10 cellular contexts compared by ENCODE assay signal in the genomic region with DNA sequence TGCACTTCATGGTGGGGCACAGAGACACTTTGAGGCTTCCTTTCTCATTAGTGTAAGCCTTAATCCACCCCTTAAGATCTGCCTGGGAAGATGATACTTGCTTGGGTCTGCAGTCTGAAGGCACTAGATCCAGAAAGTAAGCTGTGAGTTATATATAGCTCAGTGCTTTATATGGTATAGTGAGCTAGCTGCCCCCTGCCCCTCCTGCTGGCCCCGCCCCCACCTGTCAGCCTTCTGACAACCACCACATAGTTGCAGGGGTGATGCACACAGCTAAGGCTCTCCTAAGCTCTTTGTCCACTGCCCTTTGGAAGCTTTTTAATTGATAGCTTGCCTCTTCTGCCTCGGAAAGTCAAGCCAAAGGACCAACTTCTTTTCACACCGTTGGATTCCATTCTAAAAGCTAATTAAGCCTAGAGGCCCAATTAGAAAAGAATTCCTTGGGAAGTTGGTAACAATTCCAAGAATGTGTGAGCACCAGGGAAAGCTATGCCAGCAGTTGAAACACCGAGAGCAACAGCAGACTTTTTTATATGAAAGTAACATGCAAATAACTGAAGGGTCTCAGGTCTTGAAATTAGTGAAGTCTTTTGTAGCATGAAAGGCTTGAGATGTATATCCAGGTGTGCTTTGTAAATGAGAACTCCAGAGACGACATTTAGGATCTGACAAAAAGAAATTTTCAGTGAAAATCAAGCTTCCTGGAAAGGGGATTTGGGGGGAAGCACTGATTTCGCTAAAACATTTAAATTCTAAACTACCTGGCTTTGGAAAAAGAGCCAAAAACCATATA. TPM values are rescaled to one million over a fixed set of nuclear protein-coding genes. Genes with fewer than 3 reads are reported as not detected.
A peak's percentile ranks its signal among the peaks of the same experiment; 100 is the strongest.
DNase-seq lines count a peak whose midpoint lies in the region; ATAC-seq and TF ChIP-seq lines count a peak whose summit lies in the region.
"Had no signal": no experiment of that assay in that cellular context is flagged by ENCODE, and none has a peak within 500 bp of the region (broad histone marks: within the 10 kb centered on the region; RNA-seq: fewer than 3 reads in every experiment).

No MANE protein-coding gene starts in this region.

- H4K91ac ChIP-seq in neuronal stem cell (ENCODE audit: low read depth, low read length, poor library complexity): no peak overlapping the region

- no peak overlapping the region for H2BK12ac ChIP-seq in neuronal stem cell (ENCODE audit: low read length)

- H3K18ac ChIP-seq in neuronal stem cell (ENCODE audit: low read length): no peak overlapping the region

- intact Hi-C loops in activated CD4-positive, alpha-beta memory T cell treated with anti-CD3 and anti-CD28 coated beads for 36 hours (cut with micrococcal nuclease): loop anchor here (10.0 kb wide), 1 partner anchor 230 kb away; a partner anchor contains a TSS

- no peaks in the 10 kb centered on the region for H3K9me3 Mint-ChIP-seq in CD8-positive, alpha-beta memory T cell
- H3K9me3 Mint-ChIP-seq in glutamatergic neuron (ENCODE audit: unreplicated experiment): peaks cover 5% of the 10 kb centered on the region
- no peaks in the 10 kb centered on the region for H3K9me3 Mint-ChIP-seq in activated CD4-positive, alpha-beta memory T cell treated with anti-CD3 and anti-CD28 coated beads for 36 hours

- H3K4me1 Mint-ChIP-seq in CD8-positive, alpha-beta memory T cell: peaks cover 23 to 43% (median 29%) of the 10 kb centered on the region in 3 donors
- peaks cover 18% of the 10 kb centered on the region for H3K4me1 Mint-ChIP-seq in glutamatergic neuron (ENCODE audit: low read depth, unreplicated experiment)
- peaks cover 16% of the 10 kb centered on the region for H3K4me1 Mint-ChIP-seq in activated CD4-positive, alpha-beta memory T cell treated with anti-CD3 and anti-CD28 coated beads for 36 hours (ENCODE audit: low read depth)

- no peaks in the 10 kb centered on the region for H3K36me3 ChIP-seq in CD8-positive, alpha-beta memory T cell (ENCODE audit: insufficient read depth, low read length)
- no peaks in the 10 kb centered on the region for H3K36me3 ChIP-seq in SK-N-MC (ENCODE audit: insufficient read depth, low read length)
- H3K36me3 ChIP-seq in neuronal stem cell (replicated peaks in 1 of 2; ENCODE audit: control insufficient read depth in 2 of 2, insufficient read depth in 2 of 2, low read length in 2 of 2): peaks cover 19 to 40% of the 10 kb centered on the region in 2 donors

- no peak overlapping the region for H4K8ac ChIP-seq in neuronal stem cell (ENCODE audit: low read depth, low read length)

- peaks cover 52 to 61% of the 10 kb centered on the region in 2 donors for H3K27me3 Mint-ChIP-seq in CD8-positive, alpha-beta memory T cell
- H3K27me3 Mint-ChIP-seq in glutamatergic neuron (ENCODE audit: unreplicated experiment): peaks cover 24% of the 10 kb centered on the region
- peaks cover 47% of the 10 kb centered on the region for H3K27me3 Mint-ChIP-seq in activated CD4-positive, alpha-beta memory T cell treated with anti-CD3 and anti-CD28 coated beads for 36 hours

- H3K9ac ChIP-seq in SK-N-MC (ENCODE audit: insufficient read length): no peak overlapping the region
- H3K9ac ChIP-seq in neuronal stem cell (ENCODE audit: low read depth, low read length, poor library complexity): no peak overlapping the region

- no peak overlapping the region for H3K4me3 ChIP-seq in CD8-positive, alpha-beta memory T cell (ENCODE audit: low read length)
- H3K4me3 ChIP-seq in SK-N-MC: peak overlapping the region; percentile 39
- H3K4me3 ChIP-seq in neuronal stem cell (ENCODE audit: low read length in 2 of 2): peak overlapping the region; percentile 69 to 98

- H2BK5ac ChIP-seq in neuronal stem cell (ENCODE audit: low read length): no peak overlapping the region

- H2BK15ac ChIP-seq in neuronal stem cell (ENCODE audit: low read length): no peak overlapping the region

- no peak for TF ChIP-seq CTCF in glutamatergic neuron (IDR thresholded peaks at IDR 0.05; ENCODE audit: partially characterized antibody, unreplicated experiment)

- H2AK5ac ChIP-seq in neuronal stem cell (ENCODE audit: low read depth, low read length): no peak overlapping the region

- no peak overlapping the region for H3K4ac ChIP-seq in neuronal stem cell (ENCODE audit: low read length)

- peak overlapping the region; percentile 55 for H3K4me2 ChIP-seq in neuronal stem cell (ENCODE audit: insufficient read depth, low read length, poor library complexity, severe bottlenecking)

- no peak for ATAC-seq in HG02973 (IDR thresholded peaks at IDR 0.05; ENCODE audit: unreplicated experiment)
- no peak for ATAC-seq in HG03460 (IDR thresholded peaks at IDR 0.05; ENCODE audit: unreplicated experiment)
- ATAC-seq: activated CD8-positive, alpha-beta T cell treated with anti-CD3 and anti-CD28 coated beads, Interleukin-2, amount 10 ng/mL, durations not matched to agents 7 days and 5 days had no signal

- peak overlapping the region in 4 of 7 donors; percentile 52 to 98 (median 63) for H3K4me3 Mint-ChIP-seq in CD8-positive, alpha-beta memory T cell
- peak overlapping the region; percentile 89 for H3K4me3 Mint-ChIP-seq in glutamatergic neuron (ENCODE audit: unreplicated experiment)
- no peak overlapping the region for H3K4me3 Mint-ChIP-seq in activated CD4-positive, alpha-beta memory T cell treated with anti-CD3 and anti-CD28 coated beads for 36 hours
- H3K4me3 Mint-ChIP-seq: activated CD8-positive, alpha-beta T cell treated with anti-CD3 and anti-CD28 coated beads, Interleukin-2, amount 10 ng/mL, durations not matched to agents 7 days and 5 days had no signal

- no peak overlapping the region for H3K23ac ChIP-seq in neuronal stem cell (ENCODE audit: low read depth, low read length, poor library complexity)

- POLR2A ChIA-PET in CD8-positive, alpha-beta memory T cell (lab: Charles Lee): interaction anchor here (0.6 kb wide), 1 partner anchor 94 kb away, joined by 3 read pairs; no protein-coding TSS in a partner anchor
- POLR2A ChIA-PET in activated CD4-positive, alpha-beta memory T cell treated with anti-CD3 and anti-CD28 coated beads for 36 hours (lab: Charles Lee): no interaction called here

- H3K36me3 Mint-ChIP-seq in CD8-positive, alpha-beta memory T cell: peaks cover 0 to 4% (median 0%) of the 10 kb centered on the region in 3 donors
- no peaks in the 10 kb centered on the region for H3K36me3 Mint-ChIP-seq in glutamatergic neuron (ENCODE audit: unreplicated experiment)
- H3K36me3 Mint-ChIP-seq in activated CD4-positive, alpha-beta memory T cell treated with anti-CD3 and anti-CD28 coated beads for 36 hours: no peaks in the 10 kb centered on the region

- no peak overlapping the region for H3K14ac ChIP-seq in neuronal stem cell (ENCODE audit: low read length)

- H3K4me1 ChIP-seq in CD8-positive, alpha-beta memory T cell (ENCODE audit: insufficient read depth, low read length): peaks cover 17% of the 10 kb centered on the region
- H3K4me1 ChIP-seq in neuronal stem cell (ENCODE audit: control insufficient read depth in 2 of 2, insufficient read depth in 1 of 2, low read depth in 1 of 2, low read length in 2 of 2): peaks cover 13 to 25% of the 10 kb centered on the region in 2 donors

- peak overlapping the region in 1 of 8 donors; percentile 25 for H3K27ac Mint-ChIP-seq in CD8-positive, alpha-beta memory T cell
- H3K27ac Mint-ChIP-seq in glutamatergic neuron (ENCODE audit: unreplicated experiment): no peak overlapping the region
- no peak overlapping the region for H3K27ac Mint-ChIP-seq in activated CD4-positive, alpha-beta memory T cell treated with anti-CD3 and anti-CD28 coated beads for 36 hours
- H3K27ac Mint-ChIP-seq: activated CD8-positive, alpha-beta T cell treated with anti-CD3 and anti-CD28 coated beads, Interleukin-2, amount 10 ng/mL, durations not matched to agents 7 days and 5 days had no signal

- H2AFZ ChIP-seq in neuronal stem cell (ENCODE audit: low read length): no peak overlapping the region

- H3K27me3 ChIP-seq in CD8-positive, alpha-beta memory T cell (ENCODE audit: insufficient read depth, low read length, poor library complexity, severe bottlenecking): peaks cover 55% of the 10 kb centered on the region
- H3K27me3 ChIP-seq in neuronal stem cell (ENCODE audit: control insufficient read depth in 3 of 3, insufficient read depth in 3 of 3, low read depth in 1 of 3, low read length in 3 of 3): peaks cover 0 to 20% (median 0%) of the 10 kb centered on the region in 3 experiments

- CTCF ChIA-PET in CD8-positive, alpha-beta memory T cell (lab: Charles Lee): interaction anchor here (1.1 to 5.4 kb wide), 2 partner anchors 48 to 358 kb away, joined by 3 to 73 read pairs; no protein-coding TSS in a partner anchor
- CTCF ChIA-PET in activated CD4-positive, alpha-beta memory T cell treated with anti-CD3 and anti-CD28 coated beads for 36 hours (lab: Charles Lee): interaction anchor here (4.0 to 7.9 kb wide), 2 partner anchors 16 to 46 kb away, joined by 58 to 154 read pairs; no protein-coding TSS in a partner anchor

- no peaks in the 10 kb centered on the region for H3K9me3 ChIP-seq in CD8-positive, alpha-beta memory T cell (ENCODE audit: low read length)
- H3K9me3 ChIP-seq in SK-N-MC (ENCODE audit: low read depth, low read length) (no peaks in the 10 kb centered on the region), neuronal stem cell (replicated peaks in 1 of 2; ENCODE audit: control insufficient read depth in 2 of 2, insufficient read depth in 1 of 2, low read depth in 1 of 2, low read length in 2 of 2) (peaks cover 0 to 1% of the 10 kb centered on the region in 2 donors)

- DNase-seq in CD8-positive, alpha-beta memory T cell: no peak
- no peak for DNase-seq in SK-N-MC (ENCODE audit: low read depth, low spot score)
- no peak for DNase-seq in glutamatergic neuron
- DNase-seq in neuronal stem cell (ENCODE audit: low spot score): peak; percentile 92
- no peak for DNase-seq in DMS53 (lab: John Stamatoyannopoulos, UW)
- DNase-seq in activated CD4-positive, alpha-beta memory T cell treated with anti-CD3 and anti-CD28 coated beads for 36 hours: no peak
- DNase-seq: activated CD8-positive, alpha-beta T cell treated with anti-CD3 and anti-CD28 coated beads, Interleukin-2, amount 10 ng/mL, durations not matched to agents 7 days and 5 days; NCI-H2029 had no signal

- H3K79me1 ChIP-seq in neuronal stem cell (ENCODE audit: low read depth, low read length): peaks cover 9% of the 10 kb centered on the region

- no peak overlapping the region for H3K27ac ChIP-seq in CD8-positive, alpha-beta memory T cell (ENCODE audit: low read depth, low read length)
- H3K27ac ChIP-seq in SK-N-MC: peak overlapping the region; percentile 70
- H3K27ac ChIP-seq in neuronal stem cell (replicated peaks; ENCODE audit: low read length): peak overlapping the region; percentile 98

- WGBS in neuronal stem cell (ENCODE audit: extremely low coverage in 2 of 2, insufficient read length in 2 of 2, insufficient replicate concordance in 1 of 2), 2 donors: no CpG with 5 or more reads among the region's 6 CpGs

- no peak overlapping the region for H2BK120ac ChIP-seq in neuronal stem cell (ENCODE audit: low read depth, low read length)

RNA-seq across cellular contexts. Expression of a gene that starts 2.3 kb away (rescaled TPM):
- 1 to 10 TPM; 9.4 to 9.9 TPM for total RNA-seq in CD8-positive, alpha-beta memory T cell
- polyA plus RNA-seq in CD8-positive, alpha-beta memory T cell: 8.3 TPM
- total RNA-seq in glutamatergic neuron (ENCODE audit: unreplicated experiment): 255 TPM
- 1,430 TPM for polyA plus RNA-seq in neuronal stem cell (2013, experiment 1 of 2)
- polyA plus RNA-seq in neuronal stem cell (2013, experiment 2 of 2): 1,425 TPM
- 10 to 100 TPM; 10.8 to 11.4 TPM for total RNA-seq in activated CD4-positive, alpha-beta memory T cell treated with anti-CD3 and anti-CD28 coated beads for 36 hours

Comparison
In these comparisons a context has a peak if more than half of its experiments do, and no peak if none do; other contexts are left out.
1. RNA of a gene that starts 2.3 kb away (total RNA-seq): 255 TPM in glutamatergic neuron (single experiment); 10.8 to 11.4 TPM in activated CD4-positive, alpha-beta memory T cell treated with anti-CD3 and anti-CD28 coated beads for 36 hours and 9.4 to 9.9 TPM in CD8-positive, alpha-beta memory T cell; every median in the first group is over 10 times any median in the second.